16 cellular contexts compared by ENCODE assay signal in genomic region chr1:14242870-14243269, GRCh38.
DNase-seq lines count a peak whose midpoint lies in the region; ATAC-seq and TF ChIP-seq lines count a peak whose summit lies in the region.
"Had no signal": no experiment of that assay in that cellular context is flagged by ENCODE, and none has a peak within 500 bp of the region (broad histone marks: within the 10 kb centered on the region; RNA-seq: fewer than 3 reads in every experiment).

No MANE protein-coding gene starts in this region.

- no peak overlapping the region for H3K4ac ChIP-seq in neuronal stem cell (ENCODE audit: low read length)

- H2BK12ac ChIP-seq in neuronal stem cell (ENCODE audit: low read length), result no peak overlapping the region

- peaks cover 16% of the 10 kb centered on the region for H3K4me1 ChIP-seq in DND-41 (ENCODE audit: insufficient read depth, low read length)
- H3K4me1 ChIP-seq in esophagus muscularis mucosa, result no peaks in the 10 kb centered on the region
- peaks cover 0 to 19% of the 10 kb centered on the region in 2 donors for H3K4me1 ChIP-seq in neuronal stem cell (ENCODE audit: control insufficient read depth in 2 of 2, insufficient read depth in 1 of 2, low read depth in 1 of 2, low read length in 2 of 2)
- no peaks in the 10 kb centered on the region for H3K4me1 ChIP-seq in mammary epithelial cell (ENCODE audit: insufficient read depth, low read length)
- H3K4me1 ChIP-seq in prostate gland (replicated peaks), result no peaks in the 10 kb centered on the region

- no peak for TF ChIP-seq EP300 in esophagus muscularis mucosa (IDR thresholded peaks at IDR 0.05)

- H3K9ac ChIP-seq in DND-41 (ENCODE audit: low read depth, low read length) (no peak overlapping the region), neuronal stem cell (ENCODE audit: low read depth, low read length, poor library complexity) (no peak overlapping the region), mammary epithelial cell (ENCODE audit: insufficient read depth, low read length) (no peak overlapping the region)

- H2BK15ac ChIP-seq in neuronal stem cell (ENCODE audit: low read length), result no peak overlapping the region

- intact Hi-C loops in esophagus muscularis mucosa (cut with DNase I) (no loop called here), mammary epithelial cell (cut with micrococcal nuclease) (no loop called here), prostate gland (cut with DNase I) (no loop called here)

- peak; percentile 19 for DNase-seq in DND-41
- DNase-seq in esophagus muscularis mucosa (ENCODE audit: extremely low spot score), result no peak
- DNase-seq in neuronal stem cell (ENCODE audit: low spot score), result no peak
- DNase-seq in mammary epithelial cell, result no peak
- DNase-seq in substantia nigra (lab: John Stamatoyannopoulos, UW), result no peak
- DNase-seq in prostate gland (ENCODE audit: low spot score), result no peak
- DNase-seq: C1 segment of cervical spinal cord; CD4-positive, CD25-positive, alpha-beta regulatory T cell; CD8-positive, alpha-beta memory T cell; COR-L47; DMS 273 treated with DMSO at 0.1 percent for 48 hours; DMS53; GOT3; H7; IMR-90 had no signal

- ATAC-seq in DND-41 (ENCODE audit: insufficient read depth, low read depth), result peak; percentile 62

- H3K36me3 ChIP-seq in DND-41 (ENCODE audit: insufficient read depth, low read length) (no peaks in the 10 kb centered on the region), KOPT-K1 (ENCODE audit: insufficient read depth, low read length) (no peaks in the 10 kb centered on the region), esophagus muscularis mucosa (no peaks in the 10 kb centered on the region), neuronal stem cell (replicated peaks in 1 of 2; ENCODE audit: control insufficient read depth in 2 of 2, insufficient read depth in 2 of 2, low read length in 2 of 2) (no peaks in the 10 kb centered on the region), mammary epithelial cell (ENCODE audit: insufficient read depth, low read length) (no peaks in the 10 kb centered on the region), prostate gland (no peaks in the 10 kb centered on the region)

- TF ChIP-seq CTCF in DND-41 (IDR thresholded peaks at IDR 0.05; ENCODE audit: borderline replicate concordance, extremely low read depth, low read length, poor library complexity, severe bottlenecking), result no peak
- TF ChIP-seq CTCF in esophagus muscularis mucosa (IDR thresholded peaks at IDR 0.05), result no peak
- TF ChIP-seq CTCF in mammary epithelial cell (conservative IDR thresholded peaks at IDR 0.05 in 1 of 2, IDR thresholded peaks at IDR 0.05 in 1 of 2; ENCODE audit: extremely low read depth in 1 of 2, insufficient read depth in 1 of 2, low read depth in 1 of 2, low read length in 2 of 2), result no peak
- no peak for TF ChIP-seq CTCF in prostate gland (IDR thresholded peaks at IDR 0.05)

- in situ Hi-C loops in mammary epithelial cell (cut with MboI; ENCODE audit: low sequenced_read_pairs in 2 of 2), result no loop called here

- H4K91ac ChIP-seq in neuronal stem cell (ENCODE audit: low read depth, low read length, poor library complexity), result no peak overlapping the region

- no TSS peak for BruUV-seq in mammary epithelial cell (replicated peaks; lab: Mats Ljungman, UMichigan)

- no peak overlapping the region for H2BK120ac ChIP-seq in neuronal stem cell (ENCODE audit: low read depth, low read length)

- H3K27ac ChIP-seq in DND-41 (ENCODE audit: low read length) (no peak overlapping the region), KOPT-K1 (ENCODE audit: low read depth, low read length, poor library complexity, severe bottlenecking) (peak overlapping the region; percentile 17), esophagus muscularis mucosa (replicated peaks in 1 of 4) (peak overlapping the region in 3 of 4 donors; percentile 3 to 7 (median 5)), neuronal stem cell (replicated peaks; ENCODE audit: low read length) (no peak overlapping the region), mammary epithelial cell (ENCODE audit: insufficient read depth, low read depth, low read length) (no peak overlapping the region), substantia nigra (ENCODE audit: low read depth, low read length, poor library complexity, severe bottlenecking) (no peak overlapping the region), prostate gland (no peak overlapping the region)

- H2AK5ac ChIP-seq in neuronal stem cell (ENCODE audit: low read depth, low read length), result no peak overlapping the region

- no peak overlapping the region for H2BK5ac ChIP-seq in neuronal stem cell (ENCODE audit: low read length)

- dilution Hi-C loops in mammary epithelial cell (cut with HindIII; ENCODE audit: low sequenced_read_pairs), result no loop called here

- H3K79me1 ChIP-seq in neuronal stem cell (ENCODE audit: low read depth, low read length), result no peaks in the 10 kb centered on the region

- no peak overlapping the region for H4K8ac ChIP-seq in neuronal stem cell (ENCODE audit: low read depth, low read length)

- WGBS in esophagus muscularis mucosa, result 79% methylated on average over 8 of the region's 8 CpGs
- no CpG with 5 or more reads among the region's 8 CpGs for WGBS in neuronal stem cell (ENCODE audit: extremely low coverage in 2 of 2, insufficient read length in 2 of 2, insufficient replicate concordance in 1 of 2), 2 donors
- WGBS in mammary epithelial cell (ENCODE audit: low coverage, missing lambda C conversion rate), result 44% methylated on average over 8 of the region's 8 CpGs
- 88% methylated on average over 8 of the region's 8 CpGs for WGBS in prostate gland

- H4K20me1 ChIP-seq in DND-41 (ENCODE audit: insufficient read depth, low read length) (no peaks in the 10 kb centered on the region), mammary epithelial cell (ENCODE audit: insufficient read depth, low read length) (no peaks in the 10 kb centered on the region)

- H3K4me3 ChIP-seq in DND-41 (ENCODE audit: low read depth in 1 of 2, low read length in 2 of 2), result no peak overlapping the region
- no peak overlapping the region for H3K4me3 ChIP-seq in esophagus muscularis mucosa
- H3K4me3 ChIP-seq in neuronal stem cell (ENCODE audit: low read length in 2 of 2), result no peak overlapping the region
- no peak overlapping the region for H3K4me3 ChIP-seq in mammary epithelial cell (replicated peaks in 1 of 3; ENCODE audit: insufficient read depth in 1 of 3, low read depth in 2 of 3, low read length in 3 of 3)
- H3K4me3 ChIP-seq in prostate gland, result no peak overlapping the region

- H3K79me2 ChIP-seq in DND-41 (ENCODE audit: insufficient read depth, low read length) (no peaks in the 10 kb centered on the region), mammary epithelial cell (ENCODE audit: insufficient read depth, low read length) (no peaks in the 10 kb centered on the region)

- H3K23ac ChIP-seq in neuronal stem cell (ENCODE audit: low read depth, low read length, poor library complexity), result no peak overlapping the region

- TF ChIP-seq POLR2A in esophagus muscularis mucosa (IDR thresholded peaks at IDR 0.05; ENCODE audit: low read depth) (no peak), prostate gland (IDR thresholded peaks at IDR 0.05) (no peak)

- H3K14ac ChIP-seq in neuronal stem cell (ENCODE audit: low read length), result no peak overlapping the region

- H3K4me2 ChIP-seq in DND-41 (ENCODE audit: insufficient read depth, low read length) (no peak overlapping the region), neuronal stem cell (ENCODE audit: insufficient read depth, low read length, poor library complexity, severe bottlenecking) (no peak overlapping the region), mammary epithelial cell (ENCODE audit: insufficient read depth, low read depth, low read length) (no peak overlapping the region)

- H3K27me3 ChIP-seq in DND-41 (ENCODE audit: insufficient read depth, low read length, poor library complexity) (no peaks in the 10 kb centered on the region), esophagus muscularis mucosa (no peaks in the 10 kb centered on the region), neuronal stem cell (ENCODE audit: control insufficient read depth in 3 of 3, insufficient read depth in 3 of 3, low read depth in 1 of 3, low read length in 3 of 3) (no peaks in the 10 kb centered on the region), mammary epithelial cell (ENCODE audit: insufficient read depth, low read length) (no peaks in the 10 kb centered on the region), prostate gland (replicated peaks; ENCODE audit: insufficient read depth) (no peaks in the 10 kb centered on the region)

- CTCF ChIA-PET in mammary epithelial cell (lab: Charles Lee; ENCODE audit: low non-redundant PET), result no interaction called here

- no peak overlapping the region for H3K18ac ChIP-seq in neuronal stem cell (ENCODE audit: low read length)

- H3K9me3 ChIP-seq in DND-41 (ENCODE audit: insufficient read depth, low read length, severe bottlenecking), result no peaks in the 10 kb centered on the region
- H3K9me3 ChIP-seq in KOPT-K1 (ENCODE audit: insufficient read depth, low read length, poor library complexity, severe bottlenecking), result no peaks in the 10 kb centered on the region
- no peaks in the 10 kb centered on the region for H3K9me3 ChIP-seq in esophagus muscularis mucosa
- H3K9me3 ChIP-seq in neuronal stem cell (replicated peaks in 1 of 2; ENCODE audit: control insufficient read depth in 2 of 2, insufficient read depth in 1 of 2, low read depth in 1 of 2, low read length in 2 of 2), result no peaks in the 10 kb centered on the region
- H3K9me3 ChIP-seq in mammary epithelial cell (replicated peaks; ENCODE audit: insufficient read depth, low read length), result no peaks in the 10 kb centered on the region
- no peaks in the 10 kb centered on the region for H3K9me3 ChIP-seq in prostate gland

- H2AFZ ChIP-seq in DND-41 (ENCODE audit: low read depth, low read length) (no peak overlapping the region), neuronal stem cell (ENCODE audit: low read length) (peak overlapping the region; percentile 52), mammary epithelial cell (ENCODE audit: low read depth, low read length) (no peak overlapping the region)

Comparison
In these comparisons a context has a peak if more than half of its experiments do, and no peak if none do; other contexts are left out.
1. H3K27ac ChIP-seq: peak in KOPT-K1 (single experiment) and esophagus muscularis mucosa (3 of 4); none in DND-41 (single experiment), neuronal stem cell (single experiment), mammary epithelial cell (single experiment), substantia nigra (single experiment) and prostate gland (0 of 2).